In genomic region chr10:117865945-117866344, GRCh38 we compare ENCODE assay signal across 25 cellular contexts.
A peak's percentile ranks its signal among the peaks of the same experiment; 100 is the strongest.
DNase-seq lines count a peak whose midpoint lies in the region; ATAC-seq, FAIRE-seq and TF ChIP-seq lines count a peak whose summit lies in the region.
"Had no signal": no experiment of that assay in that cellular context is flagged by ENCODE, and none has a peak within 500 bp of the region (broad histone marks: within the 10 kb centered on the region; RNA-seq: fewer than 3 reads in every experiment).

No MANE protein-coding gene starts in this region.

- H3K4me3 ChIP-seq in HAP-1 (no peak overlapping the region), K562 (no peak overlapping the region)
- H3K4me3 ChIP-seq: GM12878 had no signal

- no peak for TF ChIP-seq CTCF in K562 (IDR thresholded peaks at IDR 0.05 in 2 of 3, conservative IDR thresholded peaks at IDR 0.05 in 1 of 3; ENCODE audit: insufficient read depth in 2 of 3, low read depth in 1 of 3, low read length in 3 of 3)
- no peak for TF ChIP-seq CTCF in CD4-positive, alpha-beta T cell (IDR thresholded peaks at IDR 0.05)

- FAIRE-seq in K562 (lab: Jason Lieb, UNC): no peak
- FAIRE-seq: D721Med, GM12878, RCC 7860 had no signal

- H3K27ac Mint-ChIP-seq in CD4-positive, alpha-beta T cell: no peak overlapping the region
- H3K27ac Mint-ChIP-seq: B cell; T-helper 1 cell treated with Interleukin-12 subunit alpha and Interleukin-12 subunit beta and Interleukin-4 antibody, amounts not matched to agents 30 μg/mL and 1 μg/mL, for 36 hours had no signal

- no peaks in the 10 kb centered on the region for H3K9me3 ChIP-seq in HAP-1
- H3K9me3 ChIP-seq in K562 (replicated peaks; ENCODE audit: control insufficient read depth, insufficient read depth, low read depth, low read length): no peaks in the 10 kb centered on the region
- H3K9me3 ChIP-seq in CD4-positive, alpha-beta T cell (ENCODE audit: control insufficient read depth, low read length): no peaks in the 10 kb centered on the region

- no peaks in the 10 kb centered on the region for H3K9me3 Mint-ChIP-seq in CD4-positive, alpha-beta T cell
- H3K9me3 Mint-ChIP-seq: T-helper 1 cell treated with Interleukin-12 subunit alpha and Interleukin-12 subunit beta and Interleukin-4 antibody, amounts not matched to agents 30 μg/mL and 1 μg/mL, for 36 hours had no signal

- no peak overlapping the region for H3K27ac ChIP-seq in K562 (ENCODE audit: extremely low read depth, low read depth, low read length)
- no peak overlapping the region for H3K27ac ChIP-seq in CD4-positive, alpha-beta T cell (ENCODE audit: low read depth, low read length)
- H3K27ac ChIP-seq: C4-2B, KMS-11 had no signal

- intact Hi-C loops in K562 (cut with micrococcal nuclease): no loop called here
- intact Hi-C loops in CD4-positive, alpha-beta T cell (cut with DNase I, micrococcal nuclease): no loop called here

- TF ChIP-seq RAD21 in K562 (CRISPR knock-in tag; conservative IDR thresholded peaks at IDR 0.05 in 1 of 2, IDR thresholded peaks at IDR 0.05 in 1 of 2): no peak

- POLR2A ChIA-PET in K562 (lab: Yijun Ruan, JAX): no interaction called here
- POLR2A ChIA-PET in CD4-positive, alpha-beta T cell (lab: Charles Lee): no interaction called here

- WGBS in K562 (ENCODE audit: insufficient coverage, low coverage, missing lambda C conversion rate): 0% methylated on average over 4 of the region's 4 CpGs

- H3K36me3 ChIP-seq in HAP-1 (replicated peaks) (no peaks in the 10 kb centered on the region), K562 (ENCODE audit: control insufficient read depth, insufficient read depth, low read length) (no peaks in the 10 kb centered on the region)

- ATAC-seq in K562 (no peak), GM21717 (IDR thresholded peaks at IDR 0.05; ENCODE audit: unreplicated experiment) (no peak)
- ATAC-seq in CD4-positive, alpha-beta T cell (ENCODE audit: poor library complexity): no peak
- ATAC-seq: GM12878 had no signal

- no peaks in the 10 kb centered on the region for H3K79me2 ChIP-seq in K562 (ENCODE audit: control insufficient read depth, insufficient read depth, low read length)

- no peaks in the 10 kb centered on the region for H3K4me1 Mint-ChIP-seq in CD4-positive, alpha-beta T cell (ENCODE audit: low read depth)
- H3K4me1 Mint-ChIP-seq: B cell had no signal

- H3K4me1 ChIP-seq in HAP-1 (peaks cover 3% of the 10 kb centered on the region; the same call in 1 of the 2 replicates), K562 (replicated peaks in 1 of 2; ENCODE audit: control insufficient read depth in 2 of 2, insufficient read depth in 2 of 2, low read length in 2 of 2) (no peaks in the 10 kb centered on the region)

- H3K27me3 Mint-ChIP-seq in CD4-positive, alpha-beta T cell: peaks cover 10% of the 10 kb centered on the region

- no peaks in the 10 kb centered on the region for H3K36me3 Mint-ChIP-seq in CD4-positive, alpha-beta T cell (ENCODE audit: low read depth)

- TF ChIP-seq EP300 in K562 (IDR thresholded peaks at IDR 0.05; ENCODE audit: low read length): no peak

- in situ Hi-C loops in HAP-1 (cut with MboI; ENCODE audit: low sequenced_read_pairs): loop anchor here (25.0 kb wide), 1 partner anchor 371 kb away; no protein-coding TSS in a partner anchor
- in situ Hi-C loops in K562 (cut with MboI): no loop called here

- no peak overlapping the region for H3K4me2 ChIP-seq in K562 (ENCODE audit: insufficient read depth, low read length)
- H3K4me2 ChIP-seq: KMS-11 had no signal

- no peaks in the 10 kb centered on the region for H4K20me1 ChIP-seq in K562 (replicated peaks; ENCODE audit: control insufficient read depth, insufficient read depth, low read length)

- CTCF ChIA-PET in K562 (lab: Yijun Ruan, JAX; ENCODE audit: low intra/inter-chr PET ratio): no interaction called here
- CTCF ChIA-PET in CD4-positive, alpha-beta T cell (lab: Charles Lee): no interaction called here

- H3K27me3 ChIP-seq in HAP-1 (ENCODE audit: low read depth): no peaks in the 10 kb centered on the region
- H3K27me3 ChIP-seq in K562 (ENCODE audit: control insufficient read depth in 2 of 2, insufficient read depth in 2 of 2, low read length in 2 of 2): peaks cover 0 to 7% of the 10 kb centered on the region in 2 experiments; a peak in 1 of 5 replicates
- H3K27me3 ChIP-seq in CD4-positive, alpha-beta T cell (ENCODE audit: control insufficient read depth, insufficient read depth, low read length): no peaks in the 10 kb centered on the region

- BruUV-seq in K562 (replicated peaks; lab: Mats Ljungman, UMichigan): no TSS peak

- DNase-seq in D341Med (ENCODE audit: low spot score) (peak; percentile 51), HAP-1 (ENCODE audit: low spot score in 2 of 2) (peak; percentile 16 to 50), NCI-H146 treated with DMSO at 0.1 percent for 48 hours (lab: John Stamatoyannopoulos, UW; ENCODE audit: unreplicated experiment) (peak; percentile 60), K562 (ENCODE audit: extremely low read depth in 1 of 4, low spot score in 3 of 4) (no peak), SW 1271 (lab: John Stamatoyannopoulos, UW) (no peak)
- DNase-seq in CD4-positive, alpha-beta T cell: no peak
- DNase-seq: EL, GDM1, GOT3, HCEC 1CT, IMR-90, MM.1S, NCI-H1417, NCI-H2029, NCI-H446 treated with DMSO at 0.1 percent for 48 hours, SIG-M5, T-helper 9 cell had no signal

- H3K4me3 Mint-ChIP-seq in CD4-positive, alpha-beta T cell: no peak overlapping the region
- H3K4me3 Mint-ChIP-seq: B cell; T-helper 1 cell treated with Interleukin-12 subunit alpha and Interleukin-12 subunit beta and Interleukin-4 antibody, amounts not matched to agents 30 μg/mL and 1 μg/mL, for 36 hours had no signal

- TF ChIP-seq POLR2A in K562 (conservative IDR thresholded peaks at IDR 0.05): no peak

- no peaks in the 10 kb centered on the region for H3K9me1 ChIP-seq in K562 (ENCODE audit: control insufficient read depth, insufficient read depth, low read length)

- H2AFZ ChIP-seq in K562 (ENCODE audit: low read depth, low read length): no peak overlapping the region

- no peak overlapping the region for H3K9ac ChIP-seq in K562 (ENCODE audit: insufficient read depth in 1 of 2, low read depth in 2 of 2, low read length in 2 of 2)
- H3K9ac ChIP-seq: KMS-11 had no signal

TF ChIP-seq in K562, 482 proteins besides CTCF, POLR2A, EP300 and RAD21:
- TF ChIP-seq C11orf30 (IDR thresholded peaks at IDR 0.05; ENCODE audit: low read depth) (no peak), ZNF764 (CRISPR knock-in tag; IDR thresholded peaks at IDR 0.05; ENCODE audit: low read depth) (no peak), PCBP2 (IDR thresholded peaks at IDR 0.05; ENCODE audit: low read depth, low read length, poor library complexity, severe bottlenecking) (no peak), KAT2B (IDR thresholded peaks at IDR 0.05; ENCODE audit: low read depth, low read length) (no peak), ZNF212 (CRISPR knock-in tag; IDR thresholded peaks at IDR 0.05) (no peak), KDM2B (CRISPR knock-in tag; IDR thresholded peaks at IDR 0.05) (no peak), XRCC4 (IDR thresholded peaks at IDR 0.05; ENCODE audit: extremely low read depth, insufficient read depth, insufficient read length) (no peak)
- TF ChIP-seq, protein P1, sequence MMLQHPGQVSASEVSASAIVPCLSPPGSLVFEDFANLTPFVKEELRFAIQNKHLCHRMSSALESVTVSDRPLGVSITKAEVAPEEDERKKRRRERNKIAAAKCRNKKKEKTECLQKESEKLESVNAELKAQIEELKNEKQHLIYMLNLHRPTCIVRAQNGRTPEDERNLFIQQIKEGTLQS (IDR thresholded peaks at IDR 0.05): 0 out of 2 replicates have a peak, but pooled peaks have one; percentile 20
- TF ChIP-seq, protein P1 (CRISPR knock-in tag; conservative IDR thresholded peaks at IDR 0.05): no peak

Comparison
In these comparisons a context has a peak if more than half of its experiments do, and no peak if none do; other contexts are left out.
1. DNase-seq: peak in D341Med (single experiment), HAP-1 (2 of 2) and NCI-H146 treated with DMSO at 0.1 percent for 48 hours (single experiment); none in K562 (0 of 4), CD4-positive, alpha-beta T cell (0 of 10) and SW 1271 (0 of 2).